In the genomic region with DNA sequence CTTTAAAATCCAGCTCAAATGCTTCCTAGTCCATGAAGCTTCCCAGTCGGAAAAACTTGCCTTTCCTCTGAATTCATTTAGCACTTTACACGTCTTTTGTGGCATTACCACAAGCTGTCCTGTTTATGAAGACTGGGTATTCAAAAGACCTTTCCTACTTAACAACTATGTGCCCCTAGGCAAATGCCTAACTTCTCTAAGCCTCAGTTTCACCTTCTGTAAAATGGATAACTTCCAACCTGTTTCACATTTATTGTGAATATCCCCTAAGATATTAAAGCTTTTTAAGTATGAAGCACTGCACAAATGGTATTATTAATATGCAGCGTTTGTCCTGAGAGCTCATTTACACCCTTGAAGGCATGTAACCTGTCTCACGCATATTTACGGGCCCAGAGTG, we compare ENCODE assay signal across 8 cellular contexts. TPM values are rescaled to one million over a fixed set of nuclear protein-coding genes. Genes with fewer than 3 reads are reported as not detected.
DNase-seq lines count a peak whose midpoint lies in the region; ATAC-seq and TF ChIP-seq lines count a peak whose summit lies in the region.

No MANE protein-coding gene starts in this region.

- H3K4me2 ChIP-seq in hepatocyte (peak overlapping the region; percentile 83), skeletal muscle satellite cell (ENCODE audit: low read length) (peak overlapping the region; percentile 94)

- H3K27me3 ChIP-seq in hepatocyte (no peaks in the 10 kb centered on the region), skeletal muscle satellite cell (ENCODE audit: control insufficient read depth, insufficient read depth, low read length) (no peaks in the 10 kb centered on the region), foreskin keratinocyte (no peaks in the 10 kb centered on the region)

- H3K27ac ChIP-seq in HEK293 (ENCODE audit: extremely low read depth, low read depth, low read length) (peak overlapping the region; percentile 42; the same call in 1 of the 2 replicates), hepatocyte (peak overlapping the region; percentile 60), foreskin keratinocyte (no peak overlapping the region)

- H3K4me1 Mint-ChIP-seq in activated CD8-positive, alpha-beta T cell treated with anti-CD3 and anti-CD28 coated beads for 36 hours (ENCODE audit: low read depth): peaks cover 7% of the 10 kb centered on the region

- H3K9ac ChIP-seq in skeletal muscle satellite cell (ENCODE audit: low read depth, low read length): peak overlapping the region; percentile 86

- peak overlapping the region; percentile 63 for H2AFZ ChIP-seq in hepatocyte

- TF ChIP-seq CTCF in HEK293 (tag by site-specific recombination; IDR thresholded peaks at IDR 0.05): no peak
- TF ChIP-seq CTCF in activated CD8-positive, alpha-beta T cell treated with anti-CD3 and anti-CD28 coated beads for 36 hours (IDR thresholded peaks at IDR 0.05): no peak
- no peak for TF ChIP-seq CTCF in hepatocyte (IDR thresholded peaks at IDR 0.05; ENCODE audit: poor library complexity)
- no peak for TF ChIP-seq CTCF in foreskin keratinocyte (conservative IDR thresholded peaks at IDR 0.05)

- H3K27ac Mint-ChIP-seq in activated CD8-positive, alpha-beta T cell treated with anti-CD3 and anti-CD28 coated beads for 36 hours: peak overlapping the region; percentile 87

- DNase-seq in activated CD8-positive, alpha-beta T cell treated with anti-CD3 and anti-CD28 coated beads for 36 hours: no peak
- DNase-seq in hepatocyte (ENCODE audit: low spot score) (no peak), NCI-H510A treated with DMSO at 0.1 percent for 48 hours (lab: John Stamatoyannopoulos, UW) (no peak), NCI-H748 (lab: John Stamatoyannopoulos, UW; ENCODE audit: unreplicated experiment) (no peak), foreskin keratinocyte (no peak)

- TF ChIP-seq POLR2A in GM18505 (IDR thresholded peaks at IDR 0.05; ENCODE audit: borderline replicate concordance, extremely low read depth, insufficient read depth, insufficient read length): no peak

- no peaks in the 10 kb centered on the region for H3K9me3 Mint-ChIP-seq in activated CD8-positive, alpha-beta T cell treated with anti-CD3 and anti-CD28 coated beads for 36 hours

- no peaks in the 10 kb centered on the region for H3K79me2 ChIP-seq in hepatocyte

- CTCF ChIA-PET in HEK293 (lab: Yijun Ruan, JAX): interaction anchor here (1.2 to 1.6 kb wide), 2 partner anchors 10 to 492 kb away, joined by 3 to 4 read pairs; no protein-coding TSS in a partner anchor
- CTCF ChIA-PET in activated CD8-positive, alpha-beta T cell treated with anti-CD3 and anti-CD28 coated beads for 36 hours (lab: Charles Lee): interaction anchor here (1.2 kb wide), 1 partner anchor 11 kb away, joined by 3 read pairs; no protein-coding TSS in a partner anchor

- H3K4me1 ChIP-seq in HEK293 (ENCODE audit: control insufficient read depth, insufficient read depth, low read length) (0 out of 2 replicates have a peak, but pooled peaks cover 3% of the 10 kb centered on the region), hepatocyte (ENCODE audit: insufficient read depth) (no peaks in the 10 kb centered on the region), skeletal muscle satellite cell (ENCODE audit: control insufficient read depth, insufficient read depth, low read length) (peaks cover 13% of the 10 kb centered on the region), foreskin keratinocyte (no peaks in the 10 kb centered on the region)

- H3K36me3 ChIP-seq in HEK293 (ENCODE audit: control insufficient read depth in 2 of 2, insufficient read depth in 1 of 2, low read length in 2 of 2): no peaks in the 10 kb centered on the region
- H3K36me3 ChIP-seq in hepatocyte (replicated peaks; ENCODE audit: insufficient read depth, low read depth): no peaks in the 10 kb centered on the region
- H3K36me3 ChIP-seq in skeletal muscle satellite cell (ENCODE audit: insufficient read depth, low read length): no peaks in the 10 kb centered on the region

- H3K27me3 Mint-ChIP-seq in activated CD8-positive, alpha-beta T cell treated with anti-CD3 and anti-CD28 coated beads for 36 hours: no peaks in the 10 kb centered on the region

- WGBS in hepatocyte (ENCODE audit: low lambda C conversion rate, missing lambda C conversion rate): 62% methylated on average over 5 of the region's 5 CpGs

- ATAC-seq in activated CD8-positive, alpha-beta T cell treated with anti-CD3 and anti-CD28 coated beads for 36 hours: no peak
- ATAC-seq in GM18505 (IDR thresholded peaks at IDR 0.05; ENCODE audit: unreplicated experiment) (no peak), foreskin keratinocyte (no peak)

- H3K9me3 ChIP-seq in HEK293 (ENCODE audit: control insufficient read depth, insufficient read depth, low read depth, low read length): no peaks in the 10 kb centered on the region
- H3K9me3 ChIP-seq in hepatocyte (ENCODE audit: low read depth): no peaks in the 10 kb centered on the region
- no peaks in the 10 kb centered on the region for H3K9me3 ChIP-seq in skeletal muscle satellite cell (replicated peaks; ENCODE audit: low read length)

- no peaks in the 10 kb centered on the region for H3K9me2 ChIP-seq in hepatocyte (replicated peaks; ENCODE audit: insufficient read depth)

- H4K20me1 ChIP-seq in hepatocyte (ENCODE audit: insufficient read depth, poor library complexity, severe bottlenecking): no peaks in the 10 kb centered on the region

- intact Hi-C loops in activated CD8-positive, alpha-beta T cell treated with anti-CD3 and anti-CD28 coated beads for 36 hours (cut with micrococcal nuclease): no loop called here

- POLR2A ChIA-PET in HEK293 (lab: Yijun Ruan, JAX): interaction anchor here (1.3 to 1.9 kb wide), 2 partner anchors 56 to 111 kb away, joined by 3 to 18 read pairs; a partner anchor contains a TSS
- POLR2A ChIA-PET in activated CD8-positive, alpha-beta T cell treated with anti-CD3 and anti-CD28 coated beads for 36 hours (lab: Charles Lee): interaction anchor here (0.7 to 2.6 kb wide), 9 partner anchors 9 to 111 kb away, joined by 3 to 7 read pairs (median 5); a partner anchor contains a TSS

- H3K36me3 Mint-ChIP-seq in activated CD8-positive, alpha-beta T cell treated with anti-CD3 and anti-CD28 coated beads for 36 hours (ENCODE audit: low read depth): no peaks in the 10 kb centered on the region

- H3K4me3 ChIP-seq in HEK293 (ENCODE audit: low read depth, low read length): peak overlapping the region; percentile 80
- H3K4me3 ChIP-seq in hepatocyte: peak overlapping the region; percentile 33
- H3K4me3 ChIP-seq in skeletal muscle satellite cell (ENCODE audit: low read length): peak overlapping the region; percentile 84

- peak overlapping the region; percentile 94 for H3K4me3 Mint-ChIP-seq in activated CD8-positive, alpha-beta T cell treated with anti-CD3 and anti-CD28 coated beads for 36 hours

TF ChIP-seq in HEK293, 187 proteins besides CTCF, POLR2A, EP300 and RAD21:
- TF ChIP-seq, protein P1, sequence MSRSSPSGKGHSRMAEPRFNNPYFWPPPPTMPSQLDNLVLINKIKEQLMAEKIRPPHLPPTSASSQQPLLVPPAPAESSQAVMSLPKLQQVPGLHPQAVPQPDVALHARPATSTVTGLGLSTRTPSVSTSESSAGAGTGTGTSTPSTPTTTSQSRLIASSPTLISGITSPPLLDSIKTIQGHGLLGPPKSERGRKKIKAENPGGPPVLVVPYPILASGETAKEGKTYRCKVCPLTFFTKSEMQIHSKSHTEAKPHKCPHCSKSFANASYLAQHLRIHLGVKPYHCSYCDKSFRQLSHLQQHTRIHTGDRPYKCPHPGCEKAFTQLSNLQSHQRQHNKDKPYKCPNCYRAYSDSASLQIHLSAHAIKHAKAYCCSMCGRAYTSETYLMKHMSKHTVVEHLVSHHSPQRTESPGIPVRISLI (tag by site-specific recombination; IDR thresholded peaks at IDR 0.05): no peak
- TF ChIP-seq BCL11A (tag by site-specific recombination; IDR thresholded peaks at IDR 0.05; ENCODE audit: low read depth) (no peak), ZNF776 (tag by site-specific recombination; IDR thresholded peaks at IDR 0.05; ENCODE audit: borderline replicate concordance) (no peak), ZNF561 (tag by site-specific recombination; IDR thresholded peaks at IDR 0.05; ENCODE audit: borderline replicate concordance) (no peak), SP7 (tag by site-specific recombination; IDR thresholded peaks at IDR 0.05) (no peak), KLF9 (tag by site-specific recombination; IDR thresholded peaks at IDR 0.05; ENCODE audit: low read depth) (no peak), ZNF830 (tag by site-specific recombination; IDR thresholded peaks at IDR 0.05; ENCODE audit: low read depth) (no peak)
- TF ChIP-seq, protein P2, sequence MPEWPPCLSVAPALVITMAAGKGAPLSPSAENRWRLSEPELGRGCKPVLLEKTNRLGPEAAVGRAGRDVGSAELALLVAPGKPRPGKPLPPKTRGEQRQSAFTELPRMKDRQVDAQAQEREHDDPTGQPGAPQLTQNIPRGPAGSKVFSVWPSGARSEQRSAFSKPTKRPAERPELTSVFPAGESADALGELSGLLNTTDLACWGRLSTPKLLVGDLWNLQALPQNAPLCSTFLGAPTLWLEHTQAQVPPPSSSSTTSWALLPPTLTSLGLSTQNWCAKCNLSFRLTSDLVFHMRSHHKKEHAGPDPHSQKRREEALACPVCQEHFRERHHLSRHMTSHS (tag by site-specific recombination; IDR thresholded peaks at IDR 0.05): no peak
- TF ChIP-seq, protein P3, sequence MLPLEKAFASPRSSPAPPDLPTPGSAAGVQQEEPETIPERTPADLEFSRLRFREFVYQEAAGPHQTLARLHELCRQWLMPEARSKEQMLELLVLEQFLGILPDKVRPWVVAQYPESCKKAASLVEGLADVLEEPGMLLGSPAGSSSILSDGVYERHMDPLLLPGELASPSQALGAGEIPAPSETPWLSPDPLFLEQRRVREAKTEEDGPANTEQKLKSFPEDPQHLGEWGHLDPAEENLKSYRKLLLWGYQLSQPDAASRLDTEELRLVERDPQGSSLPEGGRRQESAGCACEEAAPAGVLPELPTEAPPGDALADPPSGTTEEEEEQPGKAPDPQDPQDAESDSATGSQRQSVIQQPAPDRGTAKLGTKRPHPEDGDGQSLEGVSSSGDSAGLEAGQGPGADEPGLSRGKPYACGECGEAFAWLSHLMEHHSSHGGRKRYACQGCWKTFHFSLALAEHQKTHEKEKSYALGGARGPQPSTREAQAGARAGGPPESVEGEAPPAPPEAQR (tag by site-specific recombination; IDR thresholded peaks at IDR 0.05): no peak

RNA-seq across cellular contexts. Expression of a gene that starts 0.8 kb away (rescaled TPM):
- under 1 TPM; 0.51 to 0.59 TPM for total RNA-seq in activated CD8-positive, alpha-beta T cell treated with anti-CD3 and anti-CD28 coated beads for 36 hours
- total RNA-seq in hepatocyte: 1.8 and 3.9 TPM in 2 replicates
- 1.2 and 1.6 TPM in 2 replicates for polyA plus RNA-seq in hepatocyte
- 0.66 and 0.76 TPM in 2 replicates for total RNA-seq in skeletal muscle satellite cell (2012; rRNA removed)
- total RNA-seq in foreskin keratinocyte: 0.28 and 0.41 TPM in 2 replicates
- 0.10 and 0.22 TPM in 2 replicates for polyA plus RNA-seq in foreskin keratinocyte

RNA-seq across cellular contexts. Expression of a gene that starts 56.0 kb away (rescaled TPM):
- 100 to 1,000 TPM; 101 to 103 TPM for total RNA-seq in activated CD8-positive, alpha-beta T cell treated with anti-CD3 and anti-CD28 coated beads for 36 hours
- total RNA-seq in hepatocyte (88.8 and 90.7 TPM in 2 replicates), foreskin keratinocyte (118 and 130 TPM in 2 replicates)
- polyA plus RNA-seq in hepatocyte (63.0 and 88.8 TPM in 2 replicates), foreskin keratinocyte (91.3 and 98.2 TPM in 2 replicates)
- 106 and 119 TPM in 2 replicates for total RNA-seq in skeletal muscle satellite cell (2012; rRNA removed)

Comparison
In these comparisons a context has a peak if more than half of its experiments do, and no peak if none do; other contexts are left out.
1. H3K4me3 ChIP-seq: peak in every context shown above with its lines; median percentile 84 in skeletal muscle satellite cell; 80 in HEK293; 33 in hepatocyte.